Comparison of ENCODE assay signal across 14 cellular contexts in genomic region chr1:18285533-18285924, GRCh38.
DNase-seq lines count a peak whose midpoint lies in the region; ATAC-seq, FAIRE-seq and TF ChIP-seq lines count a peak whose summit lies in the region.
"Had no signal": no experiment of that assay in that cellular context is flagged by ENCODE, and none has a peak within 500 bp of the region (broad histone marks: within the 10 kb centered on the region; RNA-seq: fewer than 3 reads in every experiment).

No MANE protein-coding gene starts in this region.

- H3K4me2 ChIP-seq in neural progenitor cell = no peak overlapping the region
- H3K4me2 ChIP-seq: A549 had no signal

- H3K27me3 Mint-ChIP-seq in WTC11 (ENCODE audit: low read depth) (no peaks in the 10 kb centered on the region), neural progenitor cell (ENCODE audit: insufficient read depth, low read depth) (peaks cover 2% of the 10 kb centered on the region)

- TF ChIP-seq POLR2A in GM12892 (IDR thresholded peaks at IDR 0.05; ENCODE audit: low read depth, low read length) = no peak

- peak; percentile 94 for FAIRE-seq in GM12892 (lab: Jason Lieb, UNC)
- FAIRE-seq: A549 had no signal

- H3K27ac Mint-ChIP-seq in WTC11 = peak overlapping the region; percentile 76; the same call in 1 of the 2 replicates
- peak overlapping the region; percentile 52 for H3K27ac Mint-ChIP-seq in neural progenitor cell
- H3K27ac Mint-ChIP-seq: CD4-positive, alpha-beta memory T cell; IgD-negative memory B cell had no signal

- H3K4me1 Mint-ChIP-seq in WTC11 (peaks cover 89% of the 10 kb centered on the region), neural progenitor cell (peaks cover 38% of the 10 kb centered on the region)
- H3K4me1 Mint-ChIP-seq: CD4-positive, alpha-beta memory T cell had no signal

- H3K4me1 ChIP-seq in neural progenitor cell = peaks cover 16% of the 10 kb centered on the region
- H3K4me1 ChIP-seq: A549, BE2C had no signal

- no peaks in the 10 kb centered on the region for H3K27me3 ChIP-seq in neural progenitor cell
- H3K27me3 ChIP-seq: BE2C had no signal

- H3K4me3 Mint-ChIP-seq in WTC11 (no peak overlapping the region), neural progenitor cell (peak overlapping the region; percentile 19)
- H3K4me3 Mint-ChIP-seq: CD4-positive, alpha-beta memory T cell had no signal

- no peak overlapping the region for H3K27ac ChIP-seq in neural progenitor cell
- H3K27ac ChIP-seq: A549, C4-2B, GM23248 had no signal

- H3K9me3 ChIP-seq in neural progenitor cell (ENCODE audit: low read depth) = no peaks in the 10 kb centered on the region
- H3K9me3 ChIP-seq: A549, BE2C had no signal

- H3K36me3 Mint-ChIP-seq in WTC11 = no peaks in the 10 kb centered on the region
- H3K36me3 Mint-ChIP-seq in neural progenitor cell = no peaks in the 10 kb centered on the region
- H3K36me3 Mint-ChIP-seq: CD4-positive, alpha-beta memory T cell; IgD-negative memory B cell had no signal

- POLR2A ChIA-PET in WTC11 (lab: Charles Lee) = interaction anchor here (1.1 kb wide), 1 partner anchor 8 kb away, joined by 4 read pairs; no protein-coding TSS in a partner anchor

- CTCF ChIA-PET in WTC11 (lab: Charles Lee) = interaction anchor here (2.1 to 3.8 kb wide), 2 partner anchors 13 to 50 kb away, joined by 11 to 17 read pairs; no protein-coding TSS in a partner anchor

- H3K4me3 ChIP-seq in neural progenitor cell = no peak overlapping the region
- H3K4me3 ChIP-seq: A549, GM23248 had no signal

- no peaks in the 10 kb centered on the region for H3K79me2 ChIP-seq in neural progenitor cell (ENCODE audit: low read depth)

- no peak for ATAC-seq in WTC11
- ATAC-seq in Right ventricle myocardium inferior = no peak
- ATAC-seq: A549 had no signal

- TF ChIP-seq CTCF in GM20000 (IDR thresholded peaks at IDR 0.05; ENCODE audit: extremely low read depth, missing control alignments) (no peak), WTC11 (IDR thresholded peaks at IDR 0.05) (no peak), neural progenitor cell (IDR thresholded peaks at IDR 0.05) (no peak)

- no peak overlapping the region for H3K9ac ChIP-seq in neural progenitor cell
- H3K9ac ChIP-seq: GM23248 had no signal

- H2AFZ ChIP-seq in neural progenitor cell (replicated peaks) = no peak overlapping the region
- H2AFZ ChIP-seq: GM23248 had no signal

- H3K9me3 Mint-ChIP-seq in WTC11 (no peaks in the 10 kb centered on the region), neural progenitor cell (no peaks in the 10 kb centered on the region)
- H3K9me3 Mint-ChIP-seq: IgD-negative memory B cell had no signal

- intact Hi-C loops in Right ventricle myocardium inferior (cut with DNase I) = no loop called here

- H3K36me3 ChIP-seq in neural progenitor cell = no peaks in the 10 kb centered on the region
- H3K36me3 ChIP-seq: BE2C had no signal

- peaks cover 14% of the 10 kb centered on the region for H3F3A ChIP-seq in neural progenitor cell (ENCODE audit: low read depth)

- DNase-seq in GM12892 (ENCODE audit: insufficient read length) (no peak), GM20000 (ENCODE audit: low spot score) (peak; percentile 22), WTC11 (ENCODE audit: low spot score) (no peak), neural progenitor cell (ENCODE audit: low spot score) (no peak), SIG-M5 (lab: John Stamatoyannopoulos, UW) (no peak), Right ventricle myocardium inferior (ENCODE audit: missing footprints) (no peak)
- DNase-seq: BE2C; CD4-positive, alpha-beta memory T cell; DMS79; GM23248; H7 had no signal

- peaks cover 5% of the 10 kb centered on the region for H4K20me1 ChIP-seq in neural progenitor cell (ENCODE audit: low read depth)

TF ChIP-seq in WTC11, 78 proteins besides CTCF, POLR2A, EP300 and RAD21:
- TF ChIP-seq, protein P1, sequence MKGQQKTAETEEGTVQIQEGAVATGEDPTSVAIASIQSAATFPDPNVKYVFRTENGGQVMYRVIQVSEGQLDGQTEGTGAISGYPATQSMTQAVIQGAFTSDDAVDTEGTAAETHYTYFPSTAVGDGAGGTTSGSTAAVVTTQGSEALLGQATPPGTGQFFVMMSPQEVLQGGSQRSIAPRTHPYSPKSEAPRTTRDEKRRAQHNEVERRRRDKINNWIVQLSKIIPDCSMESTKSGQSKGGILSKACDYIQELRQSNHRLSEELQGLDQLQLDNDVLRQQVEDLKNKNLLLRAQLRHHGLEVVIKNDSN (CRISPR knock-in tag; IDR thresholded peaks at IDR 0.05) = no peak
- no peak for TF ChIP-seq MAX (CRISPR knock-in tag; IDR thresholded peaks at IDR 0.05)
- no peak for TF ChIP-seq E2F4 (CRISPR knock-in tag; IDR thresholded peaks at IDR 0.05; ENCODE audit: borderline replicate concordance, low read depth)
- TF ChIP-seq FOXK1 (CRISPR knock-in tag; IDR thresholded peaks at IDR 0.05) = no peak
- no peak for TF ChIP-seq JAZF1 (CRISPR knock-in tag; IDR thresholded peaks at IDR 0.05)
- TF ChIP-seq JUN (CRISPR knock-in tag; IDR thresholded peaks at IDR 0.05) = no peak
- no peak for TF ChIP-seq CBFB (CRISPR knock-in tag; IDR thresholded peaks at IDR 0.05; ENCODE audit: low read depth)
- TF ChIP-seq ZNF416 (CRISPR knock-in tag; IDR thresholded peaks at IDR 0.05) = no peak
- no peak for TF ChIP-seq RELA (CRISPR knock-in tag; IDR thresholded peaks at IDR 0.05; ENCODE audit: borderline replicate concordance)
- TF ChIP-seq SP1 (CRISPR knock-in tag; conservative IDR thresholded peaks at IDR 0.05) = no peak
- TF ChIP-seq OVOL2 (CRISPR knock-in tag; IDR thresholded peaks at IDR 0.05; ENCODE audit: borderline replicate concordance) = no peak
- no peak for TF ChIP-seq ZNF396 (CRISPR knock-in tag; IDR thresholded peaks at IDR 0.05; ENCODE audit: borderline replicate concordance)
- no peak for TF ChIP-seq ERG (CRISPR knock-in tag; IDR thresholded peaks at IDR 0.05)
- no peak for TF ChIP-seq NFYB (CRISPR knock-in tag; conservative IDR thresholded peaks at IDR 0.05; ENCODE audit: low read depth)
- TF ChIP-seq CREB1 (CRISPR knock-in tag; IDR thresholded peaks at IDR 0.05) = no peak
- TF ChIP-seq ZNF219 (CRISPR knock-in tag; IDR thresholded peaks at IDR 0.05; ENCODE audit: borderline replicate concordance) = no peak
- TF ChIP-seq ATF3 (CRISPR knock-in tag; conservative IDR thresholded peaks at IDR 0.05) = no peak
- no peak for TF ChIP-seq NFATC4 (CRISPR knock-in tag; IDR thresholded peaks at IDR 0.05)
- no peak for TF ChIP-seq GTF2I (CRISPR knock-in tag; conservative IDR thresholded peaks at IDR 0.05)
